ENCODE assay signal across 19 cellular contexts in genomic region chr5:87997662-87998061, GRCh38.
"Had no signal": no experiment of that assay in that cellular context is flagged by ENCODE, and none has a peak within 500 bp of the region (broad histone marks: within the 10 kb centered on the region; RNA-seq: fewer than 3 reads in every experiment).

No MANE protein-coding gene starts in this region.

- ATAC-seq: K562, T-cell had no signal

- DNase-seq: Kasumi-1, MM.1S, NCI-H1092 treated with DMSO at 0.1 percent for 48 hours, NCI-H1436, NCI-H187, NCI-H2029, NCI-H2081 treated with DMSO at 0.1 percent for 48 hours, NCI-H226, NCI-H526, NCI-H82, Right ventricle myocardium superior, RPMI8226, SIG-M5, SK-N-SH, SW 1271, T-cell had no signal

- H3K27ac Mint-ChIP-seq: IgD-negative memory B cell; T-cell; T-helper 1 cell treated with Interleukin-12 subunit alpha and Interleukin-12 subunit beta and Interleukin-4 antibody, amounts not matched to agents 30 μg/mL and 1 μg/mL, for 36 hours had no signal

- H3K27me3 Mint-ChIP-seq: IgD-negative memory B cell, T-cell had no signal

- H3K36me3 Mint-ChIP-seq: IgD-negative memory B cell, T-cell had no signal

- H3K4me3 Mint-ChIP-seq: IgD-negative memory B cell; T-cell; T-helper 1 cell treated with Interleukin-12 subunit alpha and Interleukin-12 subunit beta and Interleukin-4 antibody, amounts not matched to agents 30 μg/mL and 1 μg/mL, for 36 hours had no signal

- H3K4me1 Mint-ChIP-seq: T-cell had no signal
